In the genomic region with DNA sequence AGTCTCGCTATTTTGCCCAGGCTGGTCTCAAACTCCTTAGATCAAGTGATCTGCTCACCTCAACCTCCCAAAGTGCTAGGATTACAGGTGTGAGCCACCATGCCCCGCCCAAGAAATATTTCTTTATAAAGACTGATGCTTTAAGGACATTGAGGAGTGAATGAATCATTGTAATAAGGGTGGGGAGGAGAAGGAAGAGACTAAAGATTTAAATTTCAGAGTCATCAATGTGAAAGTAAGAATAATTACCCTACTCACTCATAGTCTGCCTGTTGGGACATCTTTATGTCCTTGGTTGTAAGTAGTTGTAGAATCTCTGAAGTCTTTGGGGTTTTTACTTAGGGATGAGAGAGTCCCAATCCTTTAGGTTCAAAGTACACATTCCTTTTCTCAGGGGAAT, we compare ENCODE assay signal across 37 cellular contexts. TPM values are rescaled to one million over a fixed set of nuclear protein-coding genes. Genes with fewer than 3 reads are reported as not detected.
A peak's percentile ranks its signal among the peaks of the same experiment; 100 is the strongest.
DNase-seq lines count a peak whose midpoint lies in the region; ATAC-seq, FAIRE-seq and TF ChIP-seq lines count a peak whose summit lies in the region.
"Had no signal": no experiment of that assay in that cellular context is flagged by ENCODE, and none has a peak within 500 bp of the region (broad histone marks: within the 10 kb centered on the region; RNA-seq: fewer than 3 reads in every experiment).

No MANE protein-coding gene starts in this region.

- no peak overlapping the region for H2AK5ac ChIP-seq in IMR-90 (ENCODE audit: low read depth, low read length)
- no peak overlapping the region for H2AK5ac ChIP-seq in trophoblast cell (ENCODE audit: low read length)

- H3K56ac ChIP-seq in IMR-90 (ENCODE audit: extremely low read depth, insufficient read depth, low read length), result no peak overlapping the region

- H3K4ac ChIP-seq in IMR-90 (ENCODE audit: low read depth, low read length) (no peak overlapping the region), trophoblast cell (ENCODE audit: low read depth, low read length) (peak overlapping the region; percentile 52)

- dilution Hi-C loops in IMR-90 (cut with HindIII; ENCODE audit: low sequenced_read_pairs, unreplicated experiment), result no loop called here

- no peak overlapping the region for H3K4me3 ChIP-seq in IMR-90 (ENCODE audit: insufficient read depth, low read depth, low read length)
- H3K4me3 ChIP-seq in GM12878, result no peak overlapping the region
- H3K4me3 ChIP-seq in trophoblast cell (ENCODE audit: low read depth, low read length), result no peak overlapping the region
- H3K4me3 ChIP-seq: ascending aorta, colonic mucosa, left ventricle myocardium inferior, right atrium auricular region, spleen, stomach, thyroid gland had no signal

- H3K79me2 ChIP-seq in GM12878 (ENCODE audit: control insufficient read depth, insufficient read depth, low read length), result peaks cover 97% of the 10 kb centered on the region
- H3K79me2 ChIP-seq in trophoblast cell (ENCODE audit: control insufficient read depth, insufficient read depth, low read length, poor library complexity), result peaks cover 11% of the 10 kb centered on the region

- BruUV-seq in IMR-90 (replicated peaks; lab: Mats Ljungman, UMichigan) (no TSS peak), GM12878 (replicated peaks; lab: Mats Ljungman, UMichigan) (no TSS peak)

- H3K36me3 Mint-ChIP-seq in activated CD8-positive, alpha-beta T cell treated with anti-CD3 and anti-CD28 coated beads for 36 hours (ENCODE audit: low read depth), result peaks cover 22% of the 10 kb centered on the region
- peaks cover 27% of the 10 kb centered on the region for H3K36me3 Mint-ChIP-seq in activated CD8-positive, alpha-beta T cell treated with anti-CD3 and anti-CD28 coated beads, Interleukin-2, amount 10 ng/mL, durations not matched to agents 7 days and 5 days (ENCODE audit: low read depth)
- peaks cover 8% of the 10 kb centered on the region for H3K36me3 Mint-ChIP-seq in endothelial cell (ENCODE audit: low read depth, unreplicated experiment)

- no peak for TF ChIP-seq POLR2A in IMR-90 (IDR thresholded peaks at IDR 0.05; ENCODE audit: low read depth, low read length)
- TF ChIP-seq POLR2A in GM12878 (IDR thresholded peaks at IDR 0.05; ENCODE audit: low read depth, low read length), result no peak

- H4K91ac ChIP-seq in IMR-90 (ENCODE audit: insufficient read depth, low read depth, low read length), result no peak overlapping the region
- no peak overlapping the region for H4K91ac ChIP-seq in trophoblast cell (ENCODE audit: low read depth, low read length)

- H3K27me3 ChIP-seq in IMR-90 (ENCODE audit: control insufficient read depth, insufficient read depth, low read length) (no peaks in the 10 kb centered on the region), GM12878 (replicated peaks in 1 of 2; ENCODE audit: control insufficient read depth in 2 of 2, insufficient read depth in 2 of 2, low read length in 1 of 2) (no peaks in the 10 kb centered on the region), trophoblast cell (ENCODE audit: insufficient read depth, low read length) (no peaks in the 10 kb centered on the region)
- H3K27me3 ChIP-seq: ascending aorta, colonic mucosa, right atrium auricular region, spleen, stomach, thyroid gland had no signal

- H2AFZ ChIP-seq in IMR-90 (replicated peaks; ENCODE audit: low read length, poor library complexity), result no peak overlapping the region
- H2AFZ ChIP-seq in GM12878 (ENCODE audit: control insufficient read depth, low read depth, low read length), result no peak overlapping the region
- no peak overlapping the region for H2AFZ ChIP-seq in trophoblast cell (ENCODE audit: insufficient read depth, low read length, poor library complexity)

- POLR2A ChIA-PET in activated CD8-positive, alpha-beta T cell treated with anti-CD3 and anti-CD28 coated beads for 36 hours (lab: Charles Lee), result interaction anchor here (1.5 kb wide), 1 partner anchor 12 kb away, joined by 3 read pairs; no protein-coding TSS in a partner anchor
- POLR2A ChIA-PET in activated CD8-positive, alpha-beta T cell treated with anti-CD3 and anti-CD28 coated beads, Interleukin-2, amount 10 ng/mL, durations not matched to agents 7 days and 5 days (lab: Charles Lee), result no interaction called here
- POLR2A ChIA-PET in IMR-90 (lab: Charles Lee; ENCODE audit: unreplicated experiment) (no interaction called here), GM12878 (lab: Charles Lee) (no interaction called here)

- H2BK12ac ChIP-seq in trophoblast cell (ENCODE audit: low read length), result no peak overlapping the region

- in situ Hi-C loops in IMR-90 (cut with MboI; ENCODE audit: low sequenced_read_pairs), result no loop called here
- in situ Hi-C loops in GM12878 (cut with MboI), result no loop called here

- H4K12ac ChIP-seq in trophoblast cell (ENCODE audit: low read depth, low read length), result no peak overlapping the region

- no peak for TF ChIP-seq CTCF in activated CD8-positive, alpha-beta T cell treated with anti-CD3 and anti-CD28 coated beads for 36 hours (IDR thresholded peaks at IDR 0.05)
- no peak for TF ChIP-seq CTCF in IMR-90 (conservative IDR thresholded peaks at IDR 0.05; ENCODE audit: low read depth, low read length)
- no peak for TF ChIP-seq CTCF in GM12878 (IDR thresholded peaks at IDR 0.05 in 2 of 3, conservative IDR thresholded peaks at IDR 0.05 in 1 of 3; ENCODE audit: control insufficient read depth in 2 of 3, extremely low read depth in 1 of 3, insufficient read depth in 1 of 3, low read depth in 3 of 3, low read length in 3 of 3)
- no peak for TF ChIP-seq CTCF in endothelial cell (IDR thresholded peaks at IDR 0.05; ENCODE audit: unreplicated experiment)

- peaks cover 70% of the 10 kb centered on the region for H4K20me1 ChIP-seq in IMR-90 (ENCODE audit: insufficient read depth, low read length)
- no peaks in the 10 kb centered on the region for H4K20me1 ChIP-seq in GM12878 (ENCODE audit: control insufficient read depth, insufficient read depth)

- no peak overlapping the region for H2AK9ac ChIP-seq in IMR-90 (replicated peaks; ENCODE audit: low read depth, low read length, poor library complexity)

- peaks cover 7% of the 10 kb centered on the region for H3K9me1 ChIP-seq in IMR-90 (ENCODE audit: insufficient read depth, low read length)

- CTCF ChIA-PET in activated CD8-positive, alpha-beta T cell treated with anti-CD3 and anti-CD28 coated beads for 36 hours (lab: Charles Lee), result no interaction called here
- CTCF ChIA-PET in activated CD8-positive, alpha-beta T cell treated with anti-CD3 and anti-CD28 coated beads, Interleukin-2, amount 10 ng/mL, durations not matched to agents 7 days and 5 days (lab: Charles Lee), result no interaction called here
- CTCF ChIA-PET in IMR-90 (lab: Yijun Ruan, JAX), result no interaction called here
- CTCF ChIA-PET in GM12878 (lab: Yijun Ruan, JAX), result interaction anchor here (1.6 kb wide), 1 partner anchor 72 kb away, joined by 5 read pairs; no protein-coding TSS in a partner anchor

- peak; percentile 64 for ATAC-seq in activated CD8-positive, alpha-beta T cell treated with anti-CD3 and anti-CD28 coated beads for 36 hours
- ATAC-seq in activated CD8-positive, alpha-beta T cell treated with anti-CD3 and anti-CD28 coated beads, Interleukin-2, amount 10 ng/mL, durations not matched to agents 7 days and 5 days, result no peak
- ATAC-seq in IMR-90 (ENCODE audit: low read depth), result no peak
- ATAC-seq in GM12878, result peak; percentile 44
- ATAC-seq: HepG2 had no signal

- SMC1A ChIA-PET in GM12878 (lab: Charles Lee; ENCODE audit: uncharacterized antibody, unreplicated experiment), result interaction anchor here (1.0 to 1.5 kb wide), 3 partner anchors 12 to 158 kb away, joined by 3 read pairs; no protein-coding TSS in a partner anchor

- no peak overlapping the region for H4K8ac ChIP-seq in IMR-90 (ENCODE audit: low read depth in 2 of 2, low read length in 2 of 2)
- H4K8ac ChIP-seq in trophoblast cell (ENCODE audit: low read depth, low read length), result no peak overlapping the region

- H3K27ac ChIP-seq in IMR-90 (ENCODE audit: insufficient read depth, low read length), result no peak overlapping the region
- no peak overlapping the region for H3K27ac ChIP-seq in GM12878 (ENCODE audit: control insufficient read depth, insufficient read depth)
- H3K27ac ChIP-seq in trophoblast cell (ENCODE audit: low read depth, low read length), result no peak overlapping the region
- H3K27ac ChIP-seq: ascending aorta, colonic mucosa, left ventricle myocardium inferior, right atrium auricular region, spleen, stomach, thyroid gland had no signal

- H3K23ac ChIP-seq in IMR-90 (ENCODE audit: low read depth, low read length), result peak overlapping the region; percentile 52; the same call in 1 of the 2 replicates
- H3K23ac ChIP-seq in trophoblast cell (ENCODE audit: low read length), result no peak overlapping the region

- peaks cover 70% of the 10 kb centered on the region for H3K4me1 Mint-ChIP-seq in activated CD8-positive, alpha-beta T cell treated with anti-CD3 and anti-CD28 coated beads for 36 hours (ENCODE audit: low read depth)
- peaks cover 44% of the 10 kb centered on the region for H3K4me1 Mint-ChIP-seq in activated CD8-positive, alpha-beta T cell treated with anti-CD3 and anti-CD28 coated beads, Interleukin-2, amount 10 ng/mL, durations not matched to agents 7 days and 5 days (ENCODE audit: low read depth)
- H3K4me1 Mint-ChIP-seq in endothelial cell (ENCODE audit: unreplicated experiment), result peaks cover 2% of the 10 kb centered on the region

- no peak overlapping the region for H2BK20ac ChIP-seq in IMR-90 (ENCODE audit: low read depth, low read length)

- no peak overlapping the region for H3K4me3 Mint-ChIP-seq in activated CD8-positive, alpha-beta T cell treated with anti-CD3 and anti-CD28 coated beads for 36 hours
- no peak overlapping the region for H3K4me3 Mint-ChIP-seq in activated CD8-positive, alpha-beta T cell treated with anti-CD3 and anti-CD28 coated beads, Interleukin-2, amount 10 ng/mL, durations not matched to agents 7 days and 5 days
- H3K4me3 Mint-ChIP-seq in endothelial cell (ENCODE audit: unreplicated experiment), result no peak overlapping the region
- H3K4me3 Mint-ChIP-seq: activated CD4-positive, alpha-beta memory T cell treated with anti-CD3 and anti-CD28 coated beads for 36 hours; CD4-positive, alpha-beta T cell had no signal

- H3K14ac ChIP-seq in IMR-90 (replicated peaks; ENCODE audit: low read depth, low read length) (no peak overlapping the region), trophoblast cell (ENCODE audit: low read length) (no peak overlapping the region)

- H3K36me3 ChIP-seq in IMR-90 (ENCODE audit: control insufficient read depth, insufficient read depth, low read length) (no peaks in the 10 kb centered on the region), GM12878 (ENCODE audit: control insufficient read depth in 2 of 2, insufficient read depth in 2 of 2, low read length in 1 of 2) (no peaks in the 10 kb centered on the region), trophoblast cell (ENCODE audit: control insufficient read depth in 1 of 2, insufficient read depth in 2 of 2, low read length in 2 of 2) (peaks cover 0 to 2% of the 10 kb centered on the region in 2 experiments)
- H3K36me3 ChIP-seq: ascending aorta, colonic mucosa, left ventricle myocardium inferior, right atrium auricular region, spleen, stomach, thyroid gland had no signal

- H2BK120ac ChIP-seq in IMR-90 (ENCODE audit: low read depth, low read length), result no peak overlapping the region
- H2BK120ac ChIP-seq in trophoblast cell (ENCODE audit: insufficient read depth, low read length, poor library complexity), result no peak overlapping the region

- H3K9me3 ChIP-seq in IMR-90 (ENCODE audit: control insufficient read depth, insufficient read depth, low read length) (no peaks in the 10 kb centered on the region), GM12878 (replicated peaks; ENCODE audit: control insufficient read depth, insufficient read depth, low read length) (no peaks in the 10 kb centered on the region; the same call in 1 of the 3 replicates), trophoblast cell (ENCODE audit: insufficient read depth, low read depth, low read length) (no peaks in the 10 kb centered on the region)
- H3K9me3 ChIP-seq: ascending aorta, colonic mucosa, stomach, thyroid gland had no signal

- H3K27me3 Mint-ChIP-seq in activated CD8-positive, alpha-beta T cell treated with anti-CD3 and anti-CD28 coated beads for 36 hours, result no peaks in the 10 kb centered on the region
- no peaks in the 10 kb centered on the region for H3K27me3 Mint-ChIP-seq in activated CD8-positive, alpha-beta T cell treated with anti-CD3 and anti-CD28 coated beads, Interleukin-2, amount 10 ng/mL, durations not matched to agents 7 days and 5 days (ENCODE audit: low read depth)
- H3K27me3 Mint-ChIP-seq in endothelial cell (ENCODE audit: unreplicated experiment), result peaks cover 2% of the 10 kb centered on the region
- H3K27me3 Mint-ChIP-seq: activated CD4-positive, alpha-beta memory T cell treated with anti-CD3 and anti-CD28 coated beads for 36 hours; CD4-positive, alpha-beta T cell had no signal

- H3K79me1 ChIP-seq in IMR-90 (ENCODE audit: low read depth in 1 of 2, low read length in 2 of 2) (peaks cover 2 to 79% of the 10 kb centered on the region in 2 experiments; a peak in 3 of 4 replicates), trophoblast cell (ENCODE audit: low read length) (no peaks in the 10 kb centered on the region)

- intact Hi-C loops in activated CD8-positive, alpha-beta T cell treated with anti-CD3 and anti-CD28 coated beads for 36 hours (cut with micrococcal nuclease), result no loop called here
- intact Hi-C loops in IMR-90 (cut with micrococcal nuclease) (loop anchor here (2.0 kb wide), 1 partner anchor 38 kb away; no protein-coding TSS in a partner anchor), GM12878 (cut with micrococcal nuclease; ENCODE audit: unreplicated experiment) (no loop called here)

- RAD21 ChIA-PET in GM12878 (lab: Charles Lee; ENCODE audit: unreplicated experiment), result no interaction called here

- H3K18ac ChIP-seq in IMR-90 (ENCODE audit: low read depth, low read length) (no peak overlapping the region), trophoblast cell (ENCODE audit: low read length) (no peak overlapping the region)

- WGBS in IMR-90 (ENCODE audit: extremely low coverage in 2 of 2, insufficient read length in 1 of 2), 2 experiments, result no CpG with 5 or more reads among the region's 2 CpGs
- WGBS in GM12878 (ENCODE audit: insufficient coverage, insufficient replicate concordance, low lambda C conversion rate, missing lambda C conversion rate), result 81% methylated on average over 2 of the region's 2 CpGs
- WGBS in trophoblast cell (ENCODE audit: extremely low coverage, insufficient coverage, insufficient read length), result no CpG with 5 or more reads among the region's 2 CpGs

- H2BK5ac ChIP-seq in IMR-90 (ENCODE audit: low read depth, low read length, poor library complexity, severe bottlenecking) (no peak overlapping the region), trophoblast cell (ENCODE audit: low read depth, low read length, poor library complexity) (no peak overlapping the region)

- TF ChIP-seq RAD21 in IMR-90 (IDR thresholded peaks at IDR 0.05; ENCODE audit: low read length) (no peak), GM12878 (IDR thresholded peaks at IDR 0.05; ENCODE audit: insufficient read depth, low read depth, low read length) (no peak)

- FAIRE-seq in GM12878 (lab: Jason Lieb, UNC), result no peak
- FAIRE-seq: D721Med, HepG2, TTC549 had no signal

- no peak overlapping the region for H3K9ac ChIP-seq in IMR-90 (ENCODE audit: low read depth, low read length)
- H3K9ac ChIP-seq in GM12878 (ENCODE audit: control insufficient read depth, insufficient read depth, low read length), result no peak overlapping the region
- H3K9ac ChIP-seq in trophoblast cell (ENCODE audit: low read length), result no peak overlapping the region

- H3K4me1 ChIP-seq in IMR-90 (ENCODE audit: control insufficient read depth, insufficient read depth, low read length) (no peaks in the 10 kb centered on the region; the same call in 1 of the 2 replicates), GM12878 (ENCODE audit: control insufficient read depth, insufficient read depth, low read length) (peaks cover 27% of the 10 kb centered on the region), trophoblast cell (ENCODE audit: control insufficient read depth in 1 of 2, insufficient read depth in 2 of 2, low read length in 2 of 2) (no peaks in the 10 kb centered on the region)
- H3K4me1 ChIP-seq: ascending aorta, colonic mucosa had no signal

- no peak for DNase-seq in activated CD8-positive, alpha-beta T cell treated with anti-CD3 and anti-CD28 coated beads for 36 hours
- DNase-seq in activated CD8-positive, alpha-beta T cell treated with anti-CD3 and anti-CD28 coated beads, Interleukin-2, amount 10 ng/mL, durations not matched to agents 7 days and 5 days, result no peak
- DNase-seq in IMR-90 (no peak), GM12878 (ENCODE audit: low read depth, low spot score) (no peak), trophoblast cell (no peak), NCI-H1694 (lab: John Stamatoyannopoulos, UW) (no peak), endothelial cell (ENCODE audit: low spot score) (no peak)
- DNase-seq in activated effector memory CD4-positive, alpha-beta T cell treated with Interleukin-2 at 50 U/mL for 16 hours, result no peak
- DNase-seq: activated CD4-positive, alpha-beta memory T cell treated with anti-CD3 and anti-CD28 coated beads for 36 hours; activated CD4-positive, CD25-positive, alpha-beta regulatory T cell; AML-193; CD4-positive, alpha-beta T cell; colonic mucosa; effector CD8-positive, alpha-beta T cell; erythroblast; H7; left ventricle myocardium inferior; NCI-H1092; NCI-H1694 treated with DMSO at 0.1 percent for 48 hours; NCI-H446 treated with DMSO at 0.1 percent for 48 hours; NCI-H82; spleen; stimulated activated CD4-positive, alpha-beta T cell treated with anti-CD3 and anti-CD28 coated beads, Interleukin-2, amount 100 ng/mL, for 24 hours; stomach; T-helper 1 cell; thyroid gland had no signal

- H3K4me2 ChIP-seq in IMR-90 (ENCODE audit: low read depth, low read length) (no peak overlapping the region), GM12878 (ENCODE audit: control insufficient read depth, insufficient read depth) (peak overlapping the region; percentile 43; the same call in 1 of the 2 replicates), trophoblast cell (ENCODE audit: low read length) (no peak overlapping the region)

- no peak for TF ChIP-seq EP300 in GM12878 (IDR thresholded peaks at IDR 0.05; ENCODE audit: borderline replicate concordance in 1 of 2, control insufficient read depth in 1 of 2, low read depth in 2 of 2, low read length in 2 of 2)

- H3K9me3 Mint-ChIP-seq in activated CD8-positive, alpha-beta T cell treated with anti-CD3 and anti-CD28 coated beads for 36 hours, result peaks cover 9% of the 10 kb centered on the region
- H3K9me3 Mint-ChIP-seq in activated CD8-positive, alpha-beta T cell treated with anti-CD3 and anti-CD28 coated beads, Interleukin-2, amount 10 ng/mL, durations not matched to agents 7 days and 5 days (ENCODE audit: insufficient read depth), result peaks cover 26% of the 10 kb centered on the region
- H3K9me3 Mint-ChIP-seq in endothelial cell (ENCODE audit: unreplicated experiment), result no peaks in the 10 kb centered on the region

- H4K5ac ChIP-seq in IMR-90 (ENCODE audit: low read depth, low read length), result no peak overlapping the region

- no peak overlapping the region for H3K27ac Mint-ChIP-seq in activated CD8-positive, alpha-beta T cell treated with anti-CD3 and anti-CD28 coated beads for 36 hours
- no peak overlapping the region for H3K27ac Mint-ChIP-seq in activated CD8-positive, alpha-beta T cell treated with anti-CD3 and anti-CD28 coated beads, Interleukin-2, amount 10 ng/mL, durations not matched to agents 7 days and 5 days
- no peak overlapping the region for H3K27ac Mint-ChIP-seq in endothelial cell (ENCODE audit: unreplicated experiment)
- H3K27ac Mint-ChIP-seq: activated CD4-positive, alpha-beta memory T cell treated with anti-CD3 and anti-CD28 coated beads for 36 hours; activated naive CD4-positive, alpha-beta T cell treated with anti-CD3 and anti-CD28 coated beads, Interleukin-2, amount 50 U/mL, for 72 hours; CD4-positive, alpha-beta T cell had no signal

- H2BK15ac ChIP-seq in IMR-90 (ENCODE audit: low read depth, low read length), result no peak overlapping the region

RNA-seq across cellular contexts. Expression of a gene that starts 7.3 kb away (rescaled TPM):
- 10 to 100 TPM; 75.2 to 77.7 TPM for total RNA-seq in activated CD8-positive, alpha-beta T cell treated with anti-CD3 and anti-CD28 coated beads for 36 hours
- 10 to 100 TPM; 53.4 to 54.7 TPM for total RNA-seq in activated CD8-positive, alpha-beta T cell treated with anti-CD3 and anti-CD28 coated beads, Interleukin-2, amount 10 ng/mL, durations not matched to agents 7 days and 5 days
- total RNA-seq in IMR-90 (2012; rRNA removed) (104 and 148 TPM in 2 replicates), GM12878 (2014; rRNA removed) (118 and 139 TPM in 2 replicates), GM12878 (2014; rRNA removed; fragmentation: Illumina TruSeq; extraction: Trizol) (111 and 117 TPM in 2 replicates), GM12878 (2021) (109 and 110 TPM in 2 replicates), endothelial cell (ENCODE audit: unreplicated experiment) (105 TPM)
- polyA plus RNA-seq in IMR-90 (2012; rRNA removed) (54.9 and 58.7 TPM in 2 replicates), GM12878 (2011; rRNA removed) (86.4 and 94.7 TPM in 2 replicates), GM12878 (2014; fragmentation: Illumina TruSeq; extraction: Trizol) (103 and 113 TPM in 2 replicates), GM12878 (2014; fragmentation: Nextera tagmentation; extraction: Ambion mirVana) (10 to 100 TPM; 39.2 to 59.5 TPM), GM12878 (2014; rRNA removed) (99.6 and 108 TPM in 2 replicates), GM12878 (2016; fragmentation: Nextera tagmentation; extraction: Ambion mirVana) (10 to 100 TPM; 75.1 to 90.2 TPM)
- polyA plus RNA-seq in IMR-90 (2012; cell fraction: cytosol; rRNA removed), result 41.1 and 81.9 TPM in 2 replicates
- 37.7 and 93.7 TPM in 2 replicates for polyA plus RNA-seq in IMR-90 (2012; cell fraction: nucleus; rRNA removed; ENCODE audit: low replicate concordance)
- total RNA-seq in GM12878 (2013; cell fraction: nucleolus; rRNA removed), result 72.1 and 74.4 TPM in 2 replicates
- polyA plus RNA-seq in GM12878 (2011; ENCODE audit: low read depth), result 39.2 TPM
- 97.2 and 102 TPM in 2 replicates for polyA plus RNA-seq in GM12878 (2011; cell fraction: cytosol; rRNA removed)
- polyA plus RNA-seq in GM12878 (2011; cell fraction: nucleus; rRNA removed), result 78.2 and 85.4 TPM in 2 replicates
- 51.7 and 59.6 TPM in 2 replicates for polyA plus RNA-seq in GM12878 (2012)
- 114 and 151 TPM in 2 replicates for polyA minus RNA-seq in GM12878 (2011; rRNA and poly(A)+ RNA removed)
- 25.0 and 27.3 TPM in 2 replicates for polyA minus RNA-seq in GM12878 (2011; cell fraction: cytosol; rRNA and poly(A)+ RNA removed)
- 21.6 and 29.2 TPM in 2 replicates for polyA minus RNA-seq in GM12878 (2011; cell fraction: nucleus; rRNA and poly(A)+ RNA removed)
- 99.0 and 101 TPM in 2 replicates for polyA plus RNA-seq in trophoblast cell (2013)

RNA-seq across cellular contexts. Expression of a gene that starts 10.9 kb away (rescaled TPM):
- not detected for total RNA-seq in activated CD8-positive, alpha-beta T cell treated with anti-CD3 and anti-CD28 coated beads for 36 hours
- not detected for total RNA-seq in activated CD8-positive, alpha-beta T cell treated with anti-CD3 and anti-CD28 coated beads, Interleukin-2, amount 10 ng/mL, durations not matched to agents 7 days and 5 days
- total RNA-seq in IMR-90 (2012; rRNA removed), result not detected in 2 replicates
- polyA plus RNA-seq in IMR-90 (2012; rRNA removed), result not detected in 2 replicates
- not detected in 2 replicates for polyA plus RNA-seq in IMR-90 (2012; cell fraction: cytosol; rRNA removed)
- polyA plus RNA-seq in IMR-90 (2012; cell fraction: nucleus; rRNA removed; ENCODE audit: low replicate concordance), result not detected in 2 replicates
- total RNA-seq in GM12878 (2013; cell fraction: nucleolus; rRNA removed), result not detected in 2 replicates
- total RNA-seq in GM12878 (2014; rRNA removed), result not detected in 2 replicates
- not detected in 2 replicates for total RNA-seq in GM12878 (2014; rRNA removed; fragmentation: Illumina TruSeq; extraction: Trizol)
- not detected in 2 replicates for total RNA-seq in GM12878 (2021)
- not detected for polyA plus RNA-seq in GM12878 (2011; ENCODE audit: low read depth)
- polyA plus RNA-seq in GM12878 (2011; rRNA removed), result 0.23 TPM in 1 of 2 replicates, not detected in the other
- not detected in 2 replicates for polyA plus RNA-seq in GM12878 (2011; cell fraction: cytosol; rRNA removed)
- polyA plus RNA-seq in GM12878 (2011; cell fraction: nucleus; rRNA removed), result not detected in 2 replicates
- not detected in 2 replicates for polyA plus RNA-seq in GM12878 (2012)
- not detected in 2 replicates for polyA plus RNA-seq in GM12878 (2014; fragmentation: Illumina TruSeq; extraction: Trizol)
- under 1 TPM in 1 of 2 experiments, not detected in 1; 0.42 TPM for polyA plus RNA-seq in GM12878 (2014; fragmentation: Nextera tagmentation; extraction: Ambion mirVana)
- polyA plus RNA-seq in GM12878 (2014; rRNA removed), result not detected in 2 replicates
- under 1 TPM in 1 of 2 experiments, not detected in 1; 0.48 TPM for polyA plus RNA-seq in GM12878 (2016; fragmentation: Nextera tagmentation; extraction: Ambion mirVana)
- polyA minus RNA-seq in GM12878 (2011; rRNA and poly(A)+ RNA removed), result not detected in 2 replicates
- polyA minus RNA-seq in GM12878 (2011; cell fraction: cytosol; rRNA and poly(A)+ RNA removed), result not detected in 2 replicates
- not detected in 2 replicates for polyA minus RNA-seq in GM12878 (2011; cell fraction: nucleus; rRNA and poly(A)+ RNA removed)
- 0.18 TPM in 1 of 2 replicates, not detected in the other for polyA plus RNA-seq in trophoblast cell (2013)
- total RNA-seq in endothelial cell (ENCODE audit: unreplicated experiment), result not detected
- total RNA-seq: A673; activated CD4-positive, alpha-beta memory T cell treated with anti-CD3 and anti-CD28 coated beads for 36 hours; activated naive CD4-positive, alpha-beta T cell treated with anti-CD3 and anti-CD28 coated beads, Interleukin-2, amount 50 U/mL, for 72 hours; ascending aorta; cardiac septum; CD4-positive, alpha-beta T cell; colonic mucosa; Daoy; fibroblast of villous mesenchyme; H7; HepG2; left ventricle myocardium inferior; mesenteric fat pad; right atrium auricular region; spleen; stomach; thyroid gland had no signal
- polyA plus RNA-seq: HepG2, spleen, stomach had no signal

RNA-seq across cellular contexts. Expression of a gene that starts 53.9 kb away (rescaled TPM):
- total RNA-seq in activated CD8-positive, alpha-beta T cell treated with anti-CD3 and anti-CD28 coated beads for 36 hours, result not detected
- not detected for total RNA-seq in activated CD8-positive, alpha-beta T cell treated with anti-CD3 and anti-CD28 coated beads, Interleukin-2, amount 10 ng/mL, durations not matched to agents 7 days and 5 days
- total RNA-seq in IMR-90 (2012; rRNA removed) (not detected in 2 replicates), GM12878 (2014; rRNA removed) (not detected in 2 replicates), GM12878 (2014; rRNA removed; fragmentation: Illumina TruSeq; extraction: Trizol) (not detected in 2 replicates), GM12878 (2021) (not detected in 2 replicates), endothelial cell (ENCODE audit: unreplicated experiment) (not detected)
- polyA plus RNA-seq in IMR-90 (2012; rRNA removed) (not detected in 2 replicates), GM12878 (2011; rRNA removed) (not detected in 2 replicates), GM12878 (2014; fragmentation: Illumina TruSeq; extraction: Trizol) (not detected in 2 replicates), GM12878 (2014; fragmentation: Nextera tagmentation; extraction: Ambion mirVana) (not detected), GM12878 (2014; rRNA removed) (0.08 TPM in 1 of 2 replicates, not detected in the other), GM12878 (2016; fragmentation: Nextera tagmentation; extraction: Ambion mirVana) (not detected)
- polyA plus RNA-seq in IMR-90 (2012; cell fraction: cytosol; rRNA removed), result not detected in 2 replicates
- polyA plus RNA-seq in IMR-90 (2012; cell fraction: nucleus; rRNA removed; ENCODE audit: low replicate concordance), result not detected in 2 replicates
- not detected in 2 replicates for total RNA-seq in GM12878 (2013; cell fraction: nucleolus; rRNA removed)
- polyA plus RNA-seq in GM12878 (2011; ENCODE audit: low read depth), result not detected
- not detected in 2 replicates for polyA plus RNA-seq in GM12878 (2011; cell fraction: cytosol; rRNA removed)
- polyA plus RNA-seq in GM12878 (2011; cell fraction: nucleus; rRNA removed), result not detected in 2 replicates
- polyA plus RNA-seq in GM12878 (2012), result not detected in 2 replicates
- polyA minus RNA-seq in GM12878 (2011; rRNA and poly(A)+ RNA removed), result not detected in 2 replicates
- not detected in 2 replicates for polyA minus RNA-seq in GM12878 (2011; cell fraction: cytosol; rRNA and poly(A)+ RNA removed)
- not detected in 2 replicates for polyA minus RNA-seq in GM12878 (2011; cell fraction: nucleus; rRNA and poly(A)+ RNA removed)
- polyA plus RNA-seq in trophoblast cell (2013), result not detected in 2 replicates
- total RNA-seq: activated CD4-positive, alpha-beta memory T cell treated with anti-CD3 and anti-CD28 coated beads for 36 hours; activated naive CD4-positive, alpha-beta T cell treated with anti-CD3 and anti-CD28 coated beads, Interleukin-2, amount 50 U/mL, for 72 hours; ascending aorta; cardiac septum; CD4-positive, alpha-beta T cell; colonic mucosa; Daoy; fibroblast of villous mesenchyme; H7; left ventricle myocardium inferior; mesenteric fat pad; right atrium auricular region; spleen; stomach; thyroid gland had no signal
- polyA plus RNA-seq: spleen, stomach had no signal

Comparison
In these comparisons a context has a peak if more than half of its experiments do, and no peak if none do; other contexts are left out.
1. ATAC-seq: peak in activated CD8-positive, alpha-beta T cell treated with anti-CD3 and anti-CD28 coated beads for 36 hours (single experiment) and GM12878 (single experiment); none in activated CD8-positive, alpha-beta T cell treated with anti-CD3 and anti-CD28 coated beads, Interleukin-2, amount 10 ng/mL, durations not matched to agents 7 days and 5 days (single experiment) and IMR-90 (single experiment).